In genomic region chr9:21558627-21559401, GRCh38 we compare ENCODE assay signal across 8 cellular contexts.
A peak's percentile ranks its signal among the peaks of the same experiment; 100 is the strongest.
DNase-seq lines count a peak whose midpoint lies in the region; ATAC-seq and TF ChIP-seq lines count a peak whose summit lies in the region.

No MANE protein-coding gene starts in this region.

- peak overlapping the region; percentile 95 for H3K27ac Mint-ChIP-seq in MCF 10A (ENCODE audit: low read depth, unreplicated experiment)

- TSS peak; percentile 40 for BruUV-seq in MCF 10A (replicated peaks; lab: Mats Ljungman, UMichigan)

- H3K9me3 ChIP-seq in tibial artery, result no peaks in the 10 kb centered on the region

- peak; percentile 35 for ATAC-seq in GM18498 (IDR thresholded peaks at IDR 0.05; ENCODE audit: unreplicated experiment)
- no peak for ATAC-seq in GM18907 (IDR thresholded peaks at IDR 0.05; ENCODE audit: unreplicated experiment)
- ATAC-seq in left colon, result no peak

- H3K4me3 Mint-ChIP-seq in MCF 10A (ENCODE audit: unreplicated experiment), result peak overlapping the region; percentile 80

- peaks cover 0 to 61% of the 10 kb centered on the region in 2 donors for H3K27me3 ChIP-seq in tibial artery

- no peaks in the 10 kb centered on the region for H3K9me3 Mint-ChIP-seq in MCF 10A (ENCODE audit: unreplicated experiment)

- H3K36me3 ChIP-seq in tibial artery, result no peaks in the 10 kb centered on the region

- peaks cover 0 to 17% (median 12%) of the 10 kb centered on the region in 4 donors for H3K4me1 ChIP-seq in tibial artery

- H3K27ac ChIP-seq in tibial artery, result no peak overlapping the region

- intact Hi-C loops in MCF 10A (cut with micrococcal nuclease), result loop anchor here (5.0 to 10.0 kb wide), 5 partner anchors 52 to 653 kb away; no protein-coding TSS in a partner anchor
- intact Hi-C loops in tibial artery (cut with DNase I; ENCODE audit: low total_unique reads), result no loop called here
- intact Hi-C loops in left colon (cut with DNase I, micrococcal nuclease), result no loop called here

- no peaks in the 10 kb centered on the region for H3K36me3 Mint-ChIP-seq in MCF 10A (ENCODE audit: insufficient read depth, unreplicated experiment)

- H3K27me3 Mint-ChIP-seq in MCF 10A (ENCODE audit: insufficient read depth, unreplicated experiment), result no peaks in the 10 kb centered on the region

- DNase-seq in 8988T (peak; percentile 9), HT1080 (ENCODE audit: low read depth) (peak; percentile 61), MCF 10A (ENCODE audit: unreplicated experiment) (peak; percentile 30), lung microvascular endothelial cell (ENCODE audit: low read depth in 2 of 2) (peak; percentile 50 to 57), tibial artery (no peak), left colon (no peak)

- CTCF ChIA-PET in MCF 10A (lab: Yijun Ruan, JAX), result interaction anchor here (0.6 to 1.6 kb wide), 6 partner anchors 8 to 681 kb away, joined by 3 to 10 read pairs (median 3); no protein-coding TSS in a partner anchor

- peak overlapping the region; percentile 40 to 51 for H3K4me3 ChIP-seq in tibial artery

- no peaks in the 10 kb centered on the region for H3K4me1 Mint-ChIP-seq in MCF 10A (ENCODE audit: insufficient read depth, unreplicated experiment)

- POLR2A ChIA-PET in MCF 10A (lab: Yijun Ruan, JAX), result interaction anchor here (0.7 to 4.9 kb wide), 16 partner anchors 9 to 685 kb away, joined by 3 to 48 read pairs (median 8); no protein-coding TSS in a partner anchor

- TF ChIP-seq CTCF in MCF 10A (IDR thresholded peaks at IDR 0.05; ENCODE audit: unreplicated experiment) (no peak), tibial artery (IDR thresholded peaks at IDR 0.05) (no peak)

Comparison
In these comparisons a context has a peak if more than half of its experiments do, and no peak if none do; other contexts are left out.
1. DNase-seq: peak in 8988T (single experiment), HT1080 (single experiment), MCF 10A (single experiment) and lung microvascular endothelial cell (2 of 2); none in tibial artery (0 of 2) and left colon (0 of 2).